ENCODE assay signal across 8 cellular contexts in the genomic region with DNA sequence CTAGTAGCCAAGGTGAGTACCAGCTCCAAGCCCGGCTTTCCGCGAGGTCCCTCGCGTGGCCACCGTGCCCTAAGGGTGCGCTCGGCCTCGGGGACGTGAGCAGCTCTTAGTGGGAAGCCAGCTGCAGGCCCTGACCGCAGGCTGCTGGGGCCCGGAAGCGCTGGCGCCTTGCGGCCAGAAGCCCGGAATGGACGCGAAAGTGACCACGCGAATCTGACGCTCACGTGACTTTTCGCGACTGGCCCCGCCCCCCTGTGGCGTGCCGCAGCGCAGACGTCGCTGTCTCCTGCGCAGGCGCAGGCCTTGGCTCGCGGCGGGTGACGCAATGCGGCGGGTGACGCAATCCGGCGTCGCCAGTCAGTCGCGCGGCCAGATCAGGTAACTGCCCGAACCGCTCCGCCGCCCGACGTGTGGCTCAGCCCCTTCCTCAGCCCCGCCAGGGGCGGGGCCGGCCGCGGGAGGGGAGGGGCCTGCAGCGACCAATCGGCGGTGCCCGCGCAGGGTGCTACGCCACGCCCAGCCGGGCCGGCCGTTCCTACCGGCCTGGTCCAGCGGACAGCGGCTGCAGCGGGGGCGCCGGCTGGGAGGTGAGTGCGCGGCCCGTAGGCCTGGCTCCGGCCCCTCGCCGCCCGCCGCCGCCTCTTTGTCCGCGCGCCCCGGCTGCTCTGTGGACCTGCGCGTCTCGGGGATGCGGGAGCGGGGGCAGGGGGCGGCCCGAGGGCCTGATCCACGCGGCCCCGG. TPM values are rescaled to one million over a fixed set of nuclear protein-coding genes. Genes with fewer than 3 reads are reported as not detected.
DNase-seq lines count a peak whose midpoint lies in the region; ATAC-seq and TF ChIP-seq lines count a peak whose summit lies in the region.

A gene (plus strand): TSS at position 532 of the 741 bp plus-strand sequence. CDS start 2,202 bp downstream, outside the sequence.

- peak within 1 kb of the TSS; percentile 75 for H3K4me3 ChIP-seq in HAP-1
- H3K4me3 ChIP-seq in MG63 = peak within 1 kb of the TSS; percentile 66
- H3K4me3 ChIP-seq in fibroblast of pulmonary artery (replicated peaks; ENCODE audit: low read depth, low read length) = peak within 1 kb of the TSS; percentile 78

- DNase-seq in HAP-1 (ENCODE audit: low spot score in 2 of 2) (peak; percentile 93 to 97), MG63 (peak; percentile 91), SHP77 (lab: John Stamatoyannopoulos, UW) (peak; percentile 97 to 98), fibroblast of pulmonary artery (ENCODE audit: low read depth) (peak; percentile 99)
- DNase-seq in activated effector memory CD4-positive, alpha-beta T cell treated with Interleukin-2 at 50 U/mL for 16 hours = peak; percentile 98
- DNase-seq in stimulated activated naive CD8-positive, alpha-beta T cell treated with anti-CD3 and anti-CD28 coated beads, Interleukin-15, Interleukin-2, amounts not matched to agents 100 U/mL and 50 U/mL, for 24 hours = peak; percentile 99

- H3K27me3 ChIP-seq in HAP-1 (ENCODE audit: low read depth) (no peaks in the 10 kb centered on the region), MG63 (no peaks in the 10 kb centered on the region)

- H3K9me3 Mint-ChIP-seq in nephron = no peaks in the 10 kb centered on the region

- no peaks in the 10 kb centered on the region for H3K36me3 ChIP-seq in ES-I3 (ENCODE audit: insufficient read depth, low read length)
- H3K36me3 ChIP-seq in HAP-1 (replicated peaks) = peaks cover 27% of the 10 kb centered on the region
- H3K36me3 ChIP-seq in MG63 = peaks cover 10% of the 10 kb centered on the region

- H3K9ac ChIP-seq in ES-I3 (ENCODE audit: low read depth, low read length) = peak within 1 kb of the TSS; percentile 92

- peak within 1 kb of the TSS; percentile 87 to 99 (median 98) for H3K27ac Mint-ChIP-seq in nephron

- H3K9me3 ChIP-seq in ES-I3 (ENCODE audit: control insufficient read depth, insufficient read depth, low read length) = no peaks in the 10 kb centered on the region
- H3K9me3 ChIP-seq in HAP-1 = no peaks in the 10 kb centered on the region
- H3K9me3 ChIP-seq in MG63 = no peaks in the 10 kb centered on the region

- peaks cover 22% of the 10 kb centered on the region for H3K36me3 Mint-ChIP-seq in nephron (ENCODE audit: low read depth)

- H3K27me3 Mint-ChIP-seq in nephron (ENCODE audit: low read depth) = no peaks in the 10 kb centered on the region

- in situ Hi-C loops in HAP-1 (cut with MboI; ENCODE audit: low sequenced_read_pairs) = loop anchor here (25.0 kb wide), 1 partner anchor 1850 kb away; a partner anchor contains a TSS

- H3K4me1 ChIP-seq in ES-I3 (ENCODE audit: insufficient read depth, low read length) (peaks cover 7% of the 10 kb centered on the region), HAP-1 (peaks cover 19% of the 10 kb centered on the region)

- TF ChIP-seq CTCF in fibroblast of pulmonary artery (IDR thresholded peaks at IDR 0.05; ENCODE audit: low read length, missing control alignments) = no peak
- no peak for TF ChIP-seq CTCF in nephron (IDR thresholded peaks at IDR 0.05; ENCODE audit: unreplicated experiment in 3 of 3)

- peaks cover 46% of the 10 kb centered on the region for H3K4me1 Mint-ChIP-seq in nephron

- H3K4me3 Mint-ChIP-seq in nephron = peak within 1 kb of the TSS; percentile 96 to 97 (median 96)

- peak; percentile 86 for ATAC-seq in stimulated activated naive CD8-positive, alpha-beta T cell treated with anti-CD3 and anti-CD28 coated beads, Interleukin-15, Interleukin-2, amounts not matched to agents 100 U/mL and 50 U/mL, for 24 hours

RNA-seq across cellular contexts. Expression of the gene that starts here (rescaled TPM):
- 7.2 and 8.2 TPM in 2 replicates for total RNA-seq in MG63 (2014; rRNA removed; shearing (Covaris generic); ENCODE audit: low replicate concordance)

Comparison
In these comparisons a context has a peak if more than half of its experiments do, and no peak if none do; other contexts are left out.
1. Peak in every context shown above with its lines: DNase-seq, ATAC-seq and H3K4me3 ChIP-seq.